In genomic region chr19:34317311-34317927, GRCh38 we compare ENCODE assay signal across 8 cellular contexts. TPM values are rescaled to one million over a fixed set of nuclear protein-coding genes. Genes with fewer than 3 reads are reported as not detected.
DNase-seq lines count a peak whose midpoint lies in the region; ATAC-seq and TF ChIP-seq lines count a peak whose summit lies in the region.

No MANE protein-coding gene starts in this region.

- POLR2A ChIA-PET in Caco-2 (lab: Charles Lee), result no interaction called here

- H3K36me3 ChIP-seq in Caco-2 (ENCODE audit: control insufficient read depth, insufficient read depth, low read length), result no peaks in the 10 kb centered on the region
- peaks cover 15% of the 10 kb centered on the region for H3K36me3 ChIP-seq in endodermal cell (ENCODE audit: control insufficient read depth, insufficient read depth, low read length)

- H3K27me3 ChIP-seq in Caco-2 (replicated peaks; ENCODE audit: control insufficient read depth, insufficient read depth, low read length), result no peaks in the 10 kb centered on the region
- no peaks in the 10 kb centered on the region for H3K27me3 ChIP-seq in endodermal cell (ENCODE audit: control insufficient read depth, insufficient read depth, low read length, poor library complexity, severe bottlenecking)

- no peak for ATAC-seq in HG03280 (IDR thresholded peaks at IDR 0.05; ENCODE audit: unreplicated experiment)

- H3K4me1 Mint-ChIP-seq in Caco-2 (ENCODE audit: low read depth, unreplicated experiment) (peaks cover 12% of the 10 kb centered on the region), endodermal cell (peaks cover 13% of the 10 kb centered on the region), nephron (peaks cover 21% of the 10 kb centered on the region)

- CTCF ChIA-PET in Caco-2 (lab: Charles Lee), result no interaction called here

- H3K9me3 Mint-ChIP-seq in Caco-2 (ENCODE audit: unreplicated experiment), result no peaks in the 10 kb centered on the region
- no peaks in the 10 kb centered on the region for H3K9me3 Mint-ChIP-seq in endodermal cell
- H3K9me3 Mint-ChIP-seq in nephron, result no peaks in the 10 kb centered on the region

- intact Hi-C loops in Caco-2 (cut with micrococcal nuclease; ENCODE audit: unreplicated experiment), result no loop called here

- H3K4me1 ChIP-seq in Caco-2 (peaks cover 13% of the 10 kb centered on the region; the same call in 1 of the 2 replicates), endodermal cell (ENCODE audit: control insufficient read depth, insufficient read depth, low read length) (peaks cover 6% of the 10 kb centered on the region)

- H3K9ac ChIP-seq in endodermal cell (ENCODE audit: extremely low read depth, low read length, poor library complexity, severe bottlenecking), result no peak overlapping the region

- H3K36me3 Mint-ChIP-seq in Caco-2 (ENCODE audit: insufficient read depth, unreplicated experiment) (peaks cover 6% of the 10 kb centered on the region), endodermal cell (ENCODE audit: low read depth) (peaks cover 18% of the 10 kb centered on the region), nephron (ENCODE audit: low read depth) (peaks cover 18% of the 10 kb centered on the region)

- no peak overlapping the region for H3K27ac ChIP-seq in endodermal cell (ENCODE audit: low read depth, low read length)

- TF ChIP-seq CTCF in Caco-2 (IDR thresholded peaks at IDR 0.05; ENCODE audit: insufficient read depth in 1 of 2, low read depth in 1 of 2, low read length in 1 of 2, severe bottlenecking in 1 of 2, unreplicated experiment in 1 of 2), result no peak
- no peak for TF ChIP-seq CTCF in endodermal cell (conservative IDR thresholded peaks at IDR 0.05)
- no peak for TF ChIP-seq CTCF in nephron (IDR thresholded peaks at IDR 0.05; ENCODE audit: unreplicated experiment in 3 of 3)

- H3K27me3 Mint-ChIP-seq in Caco-2 (ENCODE audit: insufficient read depth, unreplicated experiment) (no peaks in the 10 kb centered on the region), endodermal cell (ENCODE audit: insufficient read depth) (no peaks in the 10 kb centered on the region), nephron (ENCODE audit: low read depth) (no peaks in the 10 kb centered on the region)

- H3K27ac Mint-ChIP-seq in Caco-2 (ENCODE audit: unreplicated experiment) (peak overlapping the region; percentile 27), endodermal cell (peak overlapping the region; percentile 13), nephron (peak overlapping the region; percentile 11 to 70 (median 25))

- 87 to 95% methylated on average over 3 to 6 of the region's 6 CpGs for WGBS in endodermal cell (ENCODE audit: insufficient coverage in 1 of 2, insufficient read length in 1 of 2), 2 experiments

- DNase-seq in Caco-2 (no peak), NCI-H2196 (lab: John Stamatoyannopoulos, UW; ENCODE audit: unreplicated experiment) (peak; percentile 9), endodermal cell (no peak), iPS-NIHi11 (ENCODE audit: low spot score) (no peak), AML-193 (lab: John Stamatoyannopoulos, UW) (no peak), midbrain (lab: John Stamatoyannopoulos, UW) (no peak)

- BruUV-seq in Caco-2 (replicated peaks; lab: Mats Ljungman, UMichigan), result no TSS peak

- H3K4me3 ChIP-seq in Caco-2 (ENCODE audit: low read depth, low read length), result no peak overlapping the region
- H3K4me3 ChIP-seq in endodermal cell (ENCODE audit: low read length), result no peak overlapping the region

- H3K9me3 ChIP-seq in Caco-2, result no peaks in the 10 kb centered on the region
- H3K9me3 ChIP-seq in endodermal cell (ENCODE audit: control insufficient read depth, low read length), result no peaks in the 10 kb centered on the region

- no peak overlapping the region for H3K4me3 Mint-ChIP-seq in Caco-2 (ENCODE audit: unreplicated experiment)
- H3K4me3 Mint-ChIP-seq in endodermal cell, result no peak overlapping the region
- H3K4me3 Mint-ChIP-seq in nephron, result no peak overlapping the region

RNA-seq across cellular contexts. Expression of gene GPI, which starts 47.6 kb away (rescaled TPM):
- 329 and 381 TPM in 2 replicates for total RNA-seq in Caco-2 (2022)
- 100 to 1,000 TPM; 181 to 183 TPM for total RNA-seq in endodermal cell
- polyA plus RNA-seq in endodermal cell (2013, experiment 1 of 2), result 139 TPM
- polyA plus RNA-seq in endodermal cell (2013, experiment 2 of 2), result 133 TPM
